15 cellular contexts compared by ENCODE assay signal in the genomic region with DNA sequence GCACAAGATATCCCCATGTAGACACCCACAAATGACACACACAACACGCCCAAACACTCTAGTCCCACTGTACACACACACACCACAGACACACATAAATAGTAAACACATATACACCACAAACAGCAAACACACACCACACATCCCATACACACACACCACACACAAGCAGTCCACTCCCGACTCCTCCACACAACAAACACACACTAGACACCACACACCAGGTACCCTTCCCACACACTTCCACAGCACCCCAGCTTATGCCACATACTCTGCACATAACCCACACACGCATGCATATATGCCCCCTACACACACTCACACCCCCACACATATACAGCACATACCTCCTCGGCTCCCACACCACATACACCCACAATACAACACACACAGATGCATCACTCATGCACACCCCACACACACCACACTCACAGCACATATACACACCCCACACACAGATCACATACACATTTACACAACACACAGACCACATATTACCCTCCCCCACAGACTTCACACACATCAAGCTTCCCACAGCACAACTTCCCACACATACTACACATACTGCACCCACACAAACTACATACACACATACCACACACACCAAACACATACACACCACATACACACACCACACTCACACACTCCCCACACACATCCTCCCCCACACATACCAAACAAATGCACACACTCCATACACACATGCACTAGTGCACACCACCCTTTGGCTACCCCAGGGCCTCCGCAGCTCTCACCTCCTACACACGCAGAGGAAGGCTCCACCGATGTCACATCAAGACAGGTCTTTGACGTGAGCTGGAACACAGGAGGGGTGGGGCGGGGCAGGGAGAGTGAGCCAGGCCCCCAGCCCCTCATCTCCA. TPM values are rescaled to one million over a fixed set of nuclear protein-coding genes. Genes with fewer than 3 reads are reported as not detected.
DNase-seq lines count a peak whose midpoint lies in the region; ATAC-seq and TF ChIP-seq lines count a peak whose summit lies in the region.
"Not testable (repeated sequence)": the region's sequence is repeated elsewhere in the genome, so short reads cannot be mapped to it uniquely, and the experiment has no call there.
"Had no signal": no experiment of that assay in that cellular context is flagged by ENCODE, and none has a peak within 500 bp of the region (broad histone marks: within the 10 kb centered on the region; RNA-seq: fewer than 3 reads in every experiment).

No MANE protein-coding gene starts in this region.

- not testable (repeated sequence) for H2BK5ac ChIP-seq in mesenchymal stem cell (ENCODE audit: low read depth, low read length, poor library complexity, severe bottlenecking)

- DNase-seq in CD4-positive, CD25-positive, alpha-beta regulatory T cell = peak in 1 of 3 donors; percentile 19
- not testable (repeated sequence) for DNase-seq in MM.1S, mesenchymal stem cell, spleen, testis
- peak; percentile 69 for DNase-seq in activated CD4-positive, alpha-beta T cell treated with anti-CD3 and anti-CD28 coated beads, Interleukin-2, amount 10 ng/mL, durations not matched to agents 24 days and 14 days
- peak; percentile 49 to 60 for DNase-seq in activated T-cell treated with anti-CD3 and anti-CD28 coated beads, Interleukin-2, amount 50 U/mL, for 48 hours
- DNase-seq in central memory CD4-positive, alpha-beta T cell = peak; percentile 50

- not testable (repeated sequence) for H3K36me3 ChIP-seq in CD4-positive, CD25-positive, alpha-beta regulatory T cell (ENCODE audit: control insufficient read depth, insufficient read depth, low read length); MM.1S (replicated peaks; ENCODE audit: insufficient read depth, low read length); mesenchymal stem cell (ENCODE audit: control insufficient read depth in 1 of 2, insufficient read depth in 2 of 2, low read depth in 1 of 2, low read length in 2 of 2); spleen; testis (ENCODE audit: low read depth, missing control alignments)

- not testable (repeated sequence) for H2BK15ac ChIP-seq in mesenchymal stem cell (ENCODE audit: low read depth, poor library complexity, severe bottlenecking)

- peak overlapping the region; percentile 94 for H4K91ac ChIP-seq in mesenchymal stem cell (ENCODE audit: low read length)

- not testable (repeated sequence) for H3K23ac ChIP-seq in mesenchymal stem cell (ENCODE audit: low read length in 2 of 2)

- peak overlapping the region; percentile 74; the same call in 1 of the 2 replicates for H3K4me2 ChIP-seq in MM.1S (ENCODE audit: low read depth, low read length)
- H3K4me2 ChIP-seq in mesenchymal stem cell (ENCODE audit: low read length, poor library complexity, severe bottlenecking) = not testable (repeated sequence)

- H3K4me3 Mint-ChIP-seq in CD4-positive, CD25-positive, alpha-beta regulatory T cell; activated CD4-positive, alpha-beta T cell treated with anti-CD3 and anti-CD28 coated beads, Interleukin-2, amount 10 ng/mL, durations not matched to agents 24 days and 14 days: not testable (repeated sequence)

- peaks cover 81% of the 10 kb centered on the region for H3K4me1 ChIP-seq in CD4-positive, CD25-positive, alpha-beta regulatory T cell (ENCODE audit: control insufficient read depth, insufficient read depth, low read length, poor library complexity, severe bottlenecking)
- H3K4me1 ChIP-seq in MM.1S (ENCODE audit: low read length) (peaks cover 47% of the 10 kb centered on the region), spleen (peaks cover 33 to 82% (median 45%) of the 10 kb centered on the region in 6 donors), testis (peaks cover 31% of the 10 kb centered on the region)
- H3K4me1 ChIP-seq in mesenchymal stem cell (ENCODE audit: control insufficient read depth, insufficient read depth, low read depth, low read length) = not testable (repeated sequence)

- H3K27ac Mint-ChIP-seq in CD4-positive, CD25-positive, alpha-beta regulatory T cell; activated CD4-positive, alpha-beta T cell treated with anti-CD3 and anti-CD28 coated beads, Interleukin-2, amount 10 ng/mL, durations not matched to agents 24 days and 14 days: not testable (repeated sequence)

- H3K4me1 Mint-ChIP-seq in CD4-positive, CD25-positive, alpha-beta regulatory T cell = peaks cover 6 to 35% (median 21%) of the 10 kb centered on the region in 4 donors
- H3K4me1 Mint-ChIP-seq in activated CD4-positive, alpha-beta T cell treated with anti-CD3 and anti-CD28 coated beads, Interleukin-2, amount 10 ng/mL, durations not matched to agents 24 days and 14 days = peaks cover 33% of the 10 kb centered on the region

- H3K9me3 ChIP-seq in CD4-positive, CD25-positive, alpha-beta regulatory T cell (ENCODE audit: control insufficient read depth in 2 of 2, low read length in 2 of 2); MM.1S (replicated peaks; ENCODE audit: insufficient read depth, low read length); mesenchymal stem cell (ENCODE audit: control insufficient read depth, low read length); spleen; testis: not testable (repeated sequence)

- H3K27ac ChIP-seq in CD4-positive, CD25-positive, alpha-beta regulatory T cell (ENCODE audit: insufficient read depth, low read length, poor library complexity, severe bottlenecking) = peak overlapping the region; percentile 64
- H3K27ac ChIP-seq in MM.1S (ENCODE audit: low read length); mesenchymal stem cell (ENCODE audit: low read length, poor library complexity, severe bottlenecking): not testable (repeated sequence)
- H3K27ac ChIP-seq in spleen (peak overlapping the region in 6 of 8 donors; percentile 51 to 79 (median 75)), testis (peak overlapping the region; percentile 62 to 68)

- not testable (repeated sequence) for H3K79me1 ChIP-seq in mesenchymal stem cell (replicated peaks; ENCODE audit: low read length, poor library complexity, severe bottlenecking)

- 94% methylated on average over 9 of the region's 9 CpGs for WGBS in mesenchymal stem cell
- WGBS in spleen, 5 donors = 68 to 88% (median 83%) methylated on average over 9 of the region's 9 CpGs
- 81 to 82% methylated on average over 8 to 9 of the region's 9 CpGs for WGBS in testis, 2 donors

- H3K27me3 Mint-ChIP-seq in CD4-positive, CD25-positive, alpha-beta regulatory T cell; activated CD4-positive, alpha-beta T cell treated with anti-CD3 and anti-CD28 coated beads, Interleukin-2, amount 10 ng/mL, durations not matched to agents 24 days and 14 days: not testable (repeated sequence)

- TF ChIP-seq POLR2A in spleen (IDR thresholded peaks at IDR 0.05); testis (IDR thresholded peaks at IDR 0.05): not testable (repeated sequence)

- H3K36me3 Mint-ChIP-seq in CD4-positive, CD25-positive, alpha-beta regulatory T cell; activated CD4-positive, alpha-beta T cell treated with anti-CD3 and anti-CD28 coated beads, Interleukin-2, amount 10 ng/mL, durations not matched to agents 24 days and 14 days (ENCODE audit: low read depth): not testable (repeated sequence)

- not testable (repeated sequence) for H3K9ac ChIP-seq in MM.1S (ENCODE audit: low read length); mesenchymal stem cell (ENCODE audit: low read length)

- peak; percentile 14 to 25 for ATAC-seq in CD4-positive, CD25-positive, alpha-beta regulatory T cell (ENCODE audit: low read depth in 2 of 2)

- TF ChIP-seq CTCF in MM.1S (IDR thresholded peaks at IDR 0.05; ENCODE audit: low read length); spleen (IDR thresholded peaks at IDR 0.05 in 8 of 11, conservative IDR thresholded peaks at IDR 0.05 in 3 of 11); testis (IDR thresholded peaks at IDR 0.05): not testable (repeated sequence)

- peak overlapping the region; percentile 78 for H3K4me3 ChIP-seq in CD4-positive, CD25-positive, alpha-beta regulatory T cell (ENCODE audit: low read depth, low read length)
- not testable (repeated sequence) for H3K4me3 ChIP-seq in MM.1S (ENCODE audit: low read length); mesenchymal stem cell (ENCODE audit: insufficient read depth in 1 of 2, low read depth in 1 of 2, low read length in 2 of 2); testis
- peak overlapping the region in 2 of 8 donors; percentile 7 to 8 for H3K4me3 ChIP-seq in spleen

- H3K9me3 Mint-ChIP-seq in CD4-positive, CD25-positive, alpha-beta regulatory T cell; activated CD4-positive, alpha-beta T cell treated with anti-CD3 and anti-CD28 coated beads, Interleukin-2, amount 10 ng/mL, durations not matched to agents 24 days and 14 days: not testable (repeated sequence)

- H3K9me2 ChIP-seq in MM.1S (replicated peaks; ENCODE audit: insufficient read depth, low read length) = not testable (repeated sequence)

- not testable (repeated sequence) for H2AFZ ChIP-seq in MM.1S (ENCODE audit: low read length); mesenchymal stem cell (ENCODE audit: low read depth, low read length)

- peak overlapping the region in 1 of 2 experiments; percentile 80 for H3K4ac ChIP-seq in mesenchymal stem cell (ENCODE audit: low read depth in 1 of 2, low read length in 2 of 2)

- H3K27me3 ChIP-seq in CD4-positive, CD25-positive, alpha-beta regulatory T cell (ENCODE audit: control insufficient read depth, insufficient read depth, low read length); MM.1S (replicated peaks; ENCODE audit: insufficient read depth, low read length); mesenchymal stem cell (ENCODE audit: control insufficient read depth in 1 of 2, insufficient read depth in 1 of 2, low read length in 2 of 2); spleen (replicated peaks in 1 of 7); testis: not testable (repeated sequence)

- H2BK120ac ChIP-seq in mesenchymal stem cell (ENCODE audit: low read depth, low read length) = not testable (repeated sequence)

- H4K8ac ChIP-seq in mesenchymal stem cell (ENCODE audit: low read length) = peak overlapping the region; percentile 8

- not testable (repeated sequence) for H3K79me2 ChIP-seq in MM.1S (ENCODE audit: low read length)

- peaks cover 14% of the 10 kb centered on the region for H3F3A ChIP-seq in MM.1S (ENCODE audit: insufficient read depth, low read length)

- H2AK5ac ChIP-seq in mesenchymal stem cell (ENCODE audit: low read length, severe bottlenecking) = not testable (repeated sequence)

- H3K18ac ChIP-seq in mesenchymal stem cell (ENCODE audit: low read depth in 1 of 2, low read length in 2 of 2) = peak overlapping the region; percentile 71 to 76

- H4K20me1 ChIP-seq in MM.1S (ENCODE audit: insufficient read depth, low read length) = not testable (repeated sequence)

- intact Hi-C loops in activated CD4-positive, alpha-beta T cell treated with anti-CD3 and anti-CD28 coated beads, Interleukin-2, amount 10 ng/mL, durations not matched to agents 24 days and 14 days (cut with micrococcal nuclease); spleen (cut with DNase I; ENCODE audit: low total_unique reads); testis (cut with DNase I; ENCODE audit: low total_unique reads): not testable (repeated sequence)

- H2BK12ac ChIP-seq in mesenchymal stem cell (ENCODE audit: low read length in 2 of 2) = peak overlapping the region; percentile 90 to 95

- H3K14ac ChIP-seq in mesenchymal stem cell (ENCODE audit: low read length in 2 of 2) = peak overlapping the region in 1 of 2 experiments; percentile 73

RNA-seq across cellular contexts. Expression of gene MSMB, which starts 47.5 kb away (rescaled TPM):
- not detected for total RNA-seq in CD4-positive, CD25-positive, alpha-beta regulatory T cell
- not detected for polyA plus RNA-seq in CD4-positive, CD25-positive, alpha-beta regulatory T cell
- not detected in 2 replicates for total RNA-seq in activated CD4-positive, alpha-beta T cell treated with anti-CD3 and anti-CD28 coated beads, Interleukin-2, amount 10 ng/mL, durations not matched to agents 24 days and 14 days
- 0.39 TPM for polyA plus RNA-seq in mesenchymal stem cell (2013, experiment 1 of 2)
- polyA plus RNA-seq in mesenchymal stem cell (2013, experiment 2 of 2) = 0.38 TPM
- total RNA-seq in spleen (not detected), testis (1 to 10 TPM in 1 of 2 donors, not detected in 1; 1.4 TPM)
- polyA plus RNA-seq in spleen (not detected), testis (ENCODE audit: insufficient read depth, low read depth, low replicate concordance) (11.6 TPM)
- total RNA-seq: aorta, epithelial cell of proximal tubule, glomerular endothelial cell, pancreas, SK-MEL-5, ureter, WTC11 had no signal
- polyA plus RNA-seq: aorta had no signal
